Comparison of ENCODE assay signal across 15 cellular contexts in genomic region chr18:28125051-28125450, GRCh38. TPM values are rescaled to one million over a fixed set of nuclear protein-coding genes. Genes with fewer than 3 reads are reported as not detected.
"Had no signal": no experiment of that assay in that cellular context is flagged by ENCODE, and none has a peak within 500 bp of the region (broad histone marks: within the 10 kb centered on the region; RNA-seq: fewer than 3 reads in every experiment).

No MANE protein-coding gene starts in this region.

- H3K4me3 ChIP-seq: breast epithelium, coronary artery, pancreas had no signal

- H3K36me3 Mint-ChIP-seq: activated naive CD4-positive, alpha-beta T cell treated with anti-CD3 and anti-CD28 coated beads, Interleukin-2, amount 50 U/mL, for 72 hours; immature natural killer cell; memory B cell; stimulated activated naive B cell treated with anti-CD40 and anti-IgM and Interleukin-4, amounts not matched to agents 10 μg/mL and 1 μg/mL and 100 μg/mL, for 72 hours had no signal

- H3K4me3 Mint-ChIP-seq: activated CD4-positive, alpha-beta T cell treated with anti-CD3 and anti-CD28 coated beads, Interleukin-2, amount 10 ng/mL, durations not matched to agents 7 days and 5 days; immature natural killer cell; memory B cell; stimulated activated naive B cell treated with anti-CD40 and anti-IgM and Interleukin-4, amounts not matched to agents 10 μg/mL and 1 μg/mL and 100 μg/mL, for 72 hours had no signal

- H3K27ac Mint-ChIP-seq: activated CD4-positive, alpha-beta T cell treated with anti-CD3 and anti-CD28 coated beads, Interleukin-2, amount 10 ng/mL, durations not matched to agents 7 days and 5 days; activated naive CD4-positive, alpha-beta T cell treated with anti-CD3 and anti-CD28 coated beads, Interleukin-2, amount 50 U/mL, for 72 hours; immature natural killer cell; memory B cell; stimulated activated naive B cell treated with anti-CD40 and anti-IgM and Interleukin-4, amounts not matched to agents 10 μg/mL and 1 μg/mL and 100 μg/mL, for 72 hours had no signal

- H3K27me3 ChIP-seq: breast epithelium, pancreas, tibial nerve had no signal

- FAIRE-seq: pancreas had no signal

- H3K36me3 ChIP-seq: breast epithelium, pancreas, tibial nerve had no signal

- DNase-seq: activated CD4-positive, alpha-beta T cell treated with anti-CD3 and anti-CD28 coated beads, Interleukin-2, amount 10 ng/mL, durations not matched to agents 7 days and 5 days; activated CD4-positive, CD25-positive, alpha-beta regulatory T cell; amygdala; effector CD8-positive, alpha-beta T cell; immature natural killer cell; left colon; pancreas; stimulated activated naive B cell treated with anti-CD40 and anti-IgM and Interleukin-4, amounts not matched to agents 10 μg/mL and 1 μg/mL and 100 μg/mL, for 72 hours; T-helper 2 cell had no signal

- H3K9me3 ChIP-seq: breast epithelium, pancreas, tibial nerve had no signal

- H3K27ac ChIP-seq: breast epithelium, coronary artery, epithelial cell of prostate, pancreas, tibial nerve had no signal

- H3K4me1 ChIP-seq: breast epithelium had no signal

- ATAC-seq: activated naive CD4-positive, alpha-beta T cell treated with anti-CD3 and anti-CD28 coated beads, Interleukin-2, amount 50 U/mL, for 72 hours; left colon; pancreas; stimulated activated naive B cell treated with anti-CD40 and anti-IgM and Interleukin-4, amounts not matched to agents 10 μg/mL and 1 μg/mL and 100 μg/mL, for 72 hours had no signal

- H3K27me3 Mint-ChIP-seq: activated CD4-positive, alpha-beta T cell treated with anti-CD3 and anti-CD28 coated beads, Interleukin-2, amount 10 ng/mL, durations not matched to agents 7 days and 5 days; memory B cell; stimulated activated naive B cell treated with anti-CD40 and anti-IgM and Interleukin-4, amounts not matched to agents 10 μg/mL and 1 μg/mL and 100 μg/mL, for 72 hours had no signal

- H3K4me1 Mint-ChIP-seq: activated CD4-positive, alpha-beta T cell treated with anti-CD3 and anti-CD28 coated beads, Interleukin-2, amount 10 ng/mL, durations not matched to agents 7 days and 5 days; immature natural killer cell; memory B cell; stimulated activated naive B cell treated with anti-CD40 and anti-IgM and Interleukin-4, amounts not matched to agents 10 μg/mL and 1 μg/mL and 100 μg/mL, for 72 hours had no signal

RNA-seq across cellular contexts. Expression of gene CDH2, which starts 51.9 kb away (rescaled TPM):
- total RNA-seq: activated CD4-positive, alpha-beta T cell treated with anti-CD3 and anti-CD28 coated beads, Interleukin-2, amount 10 ng/mL, durations not matched to agents 7 days and 5 days had no signal
